1 cellular context compared by ENCODE assay signal in genomic region chr10:127033569-127034175, GRCh38.
A peak's percentile ranks its signal among the peaks of the same experiment; 100 is the strongest.
TF ChIP-seq lines count a peak whose summit lies in the region.

No MANE protein-coding gene starts in this region.

TF ChIP-seq in HepG2, 621 proteins besides CTCF, POLR2A, EP300 and RAD21 (continued from another document and continues in another):
- TF ChIP-seq ZNF180 (CRISPR knock-in tag; IDR thresholded peaks at IDR 0.05; ENCODE audit: borderline replicate concordance, low read depth) = no peak
- peak; percentile 88 for TF ChIP-seq ASH2L (IDR thresholded peaks at IDR 0.05; ENCODE audit: insufficient read length, low read depth, low read length)
- TF ChIP-seq REPIN1 (CRISPR knock-in tag; IDR thresholded peaks at IDR 0.05; ENCODE audit: borderline replicate concordance, low read depth) = no peak; the same call in 1 of the 2 replicates
- no peak for TF ChIP-seq ZNF607 (CRISPR knock-in tag; IDR thresholded peaks at IDR 0.05; ENCODE audit: borderline replicate concordance)
- TF ChIP-seq ZEB1 (IDR thresholded peaks at IDR 0.05; ENCODE audit: insufficient replicate concordance, low read depth) = no peak
- no peak for TF ChIP-seq ELF1 (CRISPR knock-in tag; IDR thresholded peaks at IDR 0.05)
- no peak for TF ChIP-seq MLXIP (CRISPR knock-in tag; IDR thresholded peaks at IDR 0.05; ENCODE audit: borderline replicate concordance)
- TF ChIP-seq POLR2AphosphoS2 (IDR thresholded peaks at IDR 0.05; ENCODE audit: low read depth, low read length) = no peak
- TF ChIP-seq ZFX (CRISPR knock-in tag; IDR thresholded peaks at IDR 0.05; ENCODE audit: low read depth) = no peak; the same call in 1 of the 2 replicates
- no peak for TF ChIP-seq AKAP8 (CRISPR knock-in tag; IDR thresholded peaks at IDR 0.05)
- TF ChIP-seq PTBP1 (IDR thresholded peaks at IDR 0.05; ENCODE audit: low read depth, low read length, poor library complexity, severe bottlenecking) = no peak
- TF ChIP-seq RARA (CRISPR knock-in tag; IDR thresholded peaks at IDR 0.05) = peak; percentile 67
- TF ChIP-seq KDM3A (CRISPR knock-in tag; IDR thresholded peaks at IDR 0.05; ENCODE audit: low read depth) = no peak
- TF ChIP-seq ZNF317 (CRISPR knock-in tag; IDR thresholded peaks at IDR 0.05) = peak; percentile 18; the same call in 1 of the 2 replicates
- TF ChIP-seq THAP11 (CRISPR knock-in tag; IDR thresholded peaks at IDR 0.05) = peak; percentile 25; the same call in 1 of the 2 replicates
- no peak for TF ChIP-seq ZNF12 (CRISPR knock-in tag; IDR thresholded peaks at IDR 0.05)
- TF ChIP-seq, protein P1, sequence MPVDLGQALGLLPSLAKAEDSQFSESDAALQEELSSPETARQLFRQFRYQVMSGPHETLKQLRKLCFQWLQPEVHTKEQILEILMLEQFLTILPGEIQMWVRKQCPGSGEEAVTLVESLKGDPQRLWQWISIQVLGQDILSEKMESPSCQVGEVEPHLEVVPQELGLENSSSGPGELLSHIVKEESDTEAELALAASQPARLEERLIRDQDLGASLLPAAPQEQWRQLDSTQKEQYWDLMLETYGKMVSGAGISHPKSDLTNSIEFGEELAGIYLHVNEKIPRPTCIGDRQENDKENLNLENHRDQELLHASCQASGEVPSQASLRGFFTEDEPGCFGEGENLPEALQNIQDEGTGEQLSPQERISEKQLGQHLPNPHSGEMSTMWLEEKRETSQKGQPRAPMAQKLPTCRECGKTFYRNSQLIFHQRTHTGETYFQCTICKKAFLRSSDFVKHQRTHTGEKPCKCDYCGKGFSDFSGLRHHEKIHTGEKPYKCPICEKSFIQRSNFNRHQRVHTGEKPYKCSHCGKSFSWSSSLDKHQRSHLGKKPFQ (CRISPR knock-in tag; IDR thresholded peaks at IDR 0.05; ENCODE audit: insufficient replicate concordance) = no peak
- TF ChIP-seq TBP (CRISPR knock-in tag; IDR thresholded peaks at IDR 0.05) = no peak
- no peak for TF ChIP-seq KDM5A (IDR thresholded peaks at IDR 0.05; ENCODE audit: borderline replicate concordance, low read length)
- no peak for TF ChIP-seq HMG20B (CRISPR knock-in tag; conservative IDR thresholded peaks at IDR 0.05)
- TF ChIP-seq SRSF4 (IDR thresholded peaks at IDR 0.05; ENCODE audit: low read depth, low read length, poor library complexity, severe bottlenecking) = no peak
- TF ChIP-seq ZSCAN29 (CRISPR knock-in tag; conservative IDR thresholded peaks at IDR 0.05) = no peak
- TF ChIP-seq, protein P2, sequence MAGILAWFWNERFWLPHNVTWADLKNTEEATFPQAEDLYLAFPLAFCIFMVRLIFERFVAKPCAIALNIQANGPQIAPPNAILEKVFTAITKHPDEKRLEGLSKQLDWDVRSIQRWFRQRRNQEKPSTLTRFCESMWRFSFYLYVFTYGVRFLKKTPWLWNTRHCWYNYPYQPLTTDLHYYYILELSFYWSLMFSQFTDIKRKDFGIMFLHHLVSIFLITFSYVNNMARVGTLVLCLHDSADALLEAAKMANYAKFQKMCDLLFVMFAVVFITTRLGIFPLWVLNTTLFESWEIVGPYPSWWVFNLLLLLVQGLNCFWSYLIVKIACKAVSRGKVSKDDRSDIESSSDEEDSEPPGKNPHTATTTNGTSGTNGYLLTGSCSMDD (CRISPR knock-in tag; IDR thresholded peaks at IDR 0.05) = no peak
- peak; percentile 70; the same call in 1 of the 2 replicates for TF ChIP-seq FOXJ3 (CRISPR knock-in tag; IDR thresholded peaks at IDR 0.05; ENCODE audit: borderline replicate concordance)
- TF ChIP-seq, protein P3, sequence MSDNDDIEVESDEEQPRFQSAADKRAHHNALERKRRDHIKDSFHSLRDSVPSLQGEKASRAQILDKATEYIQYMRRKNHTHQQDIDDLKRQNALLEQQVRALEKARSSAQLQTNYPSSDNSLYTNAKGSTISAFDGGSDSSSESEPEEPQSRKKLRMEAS (IDR thresholded peaks at IDR 0.05) = peak; percentile 58; the same call in 1 of the 2 replicates
- no peak for TF ChIP-seq ZNF143 (CRISPR knock-in tag; IDR thresholded peaks at IDR 0.05)
- TF ChIP-seq, protein P4, sequence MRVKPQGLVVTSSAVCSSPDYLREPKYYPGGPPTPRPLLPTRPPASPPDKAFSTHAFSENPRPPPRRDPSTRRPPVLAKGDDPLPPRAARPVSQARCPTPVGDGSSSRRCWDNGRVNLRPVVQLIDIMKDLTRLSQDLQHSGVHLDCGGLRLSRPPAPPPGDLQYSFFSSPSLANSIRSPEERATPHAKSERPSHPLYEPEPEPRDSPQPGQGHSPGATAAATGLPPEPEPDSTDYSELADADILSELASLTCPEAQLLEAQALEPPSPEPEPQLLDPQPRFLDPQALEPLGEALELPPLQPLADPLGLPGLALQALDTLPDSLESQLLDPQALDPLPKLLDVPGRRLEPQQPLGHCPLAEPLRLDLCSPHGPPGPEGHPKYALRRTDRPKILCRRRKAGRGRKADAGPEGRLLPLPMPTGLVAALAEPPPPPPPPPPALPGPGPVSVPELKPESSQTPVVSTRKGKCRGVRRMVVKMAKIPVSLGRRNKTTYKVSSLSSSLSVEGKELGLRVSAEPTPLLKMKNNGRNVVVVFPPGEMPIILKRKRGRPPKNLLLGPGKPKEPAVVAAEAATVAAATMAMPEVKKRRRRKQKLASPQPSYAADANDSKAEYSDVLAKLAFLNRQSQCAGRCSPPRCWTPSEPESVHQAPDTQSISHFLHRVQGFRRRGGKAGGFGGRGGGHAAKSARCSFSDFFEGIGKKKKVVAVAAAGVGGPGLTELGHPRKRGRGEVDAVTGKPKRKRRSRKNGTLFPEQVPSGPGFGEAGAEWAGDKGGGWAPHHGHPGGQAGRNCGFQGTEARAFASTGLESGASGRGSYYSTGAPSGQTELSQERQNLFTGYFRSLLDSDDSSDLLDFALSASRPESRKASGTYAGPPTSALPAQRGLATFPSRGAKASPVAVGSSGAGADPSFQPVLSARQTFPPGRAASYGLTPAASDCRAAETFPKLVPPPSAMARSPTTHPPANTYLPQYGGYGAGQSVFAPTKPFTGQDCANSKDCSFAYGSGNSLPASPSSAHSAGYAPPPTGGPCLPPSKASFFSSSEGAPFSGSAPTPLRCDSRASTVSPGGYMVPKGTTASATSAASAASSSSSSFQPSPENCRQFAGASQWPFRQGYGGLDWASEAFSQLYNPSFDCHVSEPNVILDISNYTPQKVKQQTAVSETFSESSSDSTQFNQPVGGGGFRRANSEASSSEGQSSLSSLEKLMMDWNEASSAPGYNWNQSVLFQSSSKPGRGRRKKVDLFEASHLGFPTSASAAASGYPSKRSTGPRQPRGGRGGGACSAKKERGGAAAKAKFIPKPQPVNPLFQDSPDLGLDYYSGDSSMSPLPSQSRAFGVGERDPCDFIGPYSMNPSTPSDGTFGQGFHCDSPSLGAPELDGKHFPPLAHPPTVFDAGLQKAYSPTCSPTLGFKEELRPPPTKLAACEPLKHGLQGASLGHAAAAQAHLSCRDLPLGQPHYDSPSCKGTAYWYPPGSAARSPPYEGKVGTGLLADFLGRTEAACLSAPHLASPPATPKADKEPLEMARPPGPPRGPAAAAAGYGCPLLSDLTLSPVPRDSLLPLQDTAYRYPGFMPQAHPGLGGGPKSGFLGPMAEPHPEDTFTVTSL (CRISPR knock-in tag; IDR thresholded peaks at IDR 0.05; ENCODE audit: borderline replicate concordance) = peak; percentile 56; the same call in 1 of the 2 replicates
- no peak for TF ChIP-seq MAFK (conservative IDR thresholded peaks at IDR 0.05 in 1 of 2, IDR thresholded peaks at IDR 0.05 in 1 of 2; ENCODE audit: low read length in 2 of 2)
- TF ChIP-seq, protein P5, sequence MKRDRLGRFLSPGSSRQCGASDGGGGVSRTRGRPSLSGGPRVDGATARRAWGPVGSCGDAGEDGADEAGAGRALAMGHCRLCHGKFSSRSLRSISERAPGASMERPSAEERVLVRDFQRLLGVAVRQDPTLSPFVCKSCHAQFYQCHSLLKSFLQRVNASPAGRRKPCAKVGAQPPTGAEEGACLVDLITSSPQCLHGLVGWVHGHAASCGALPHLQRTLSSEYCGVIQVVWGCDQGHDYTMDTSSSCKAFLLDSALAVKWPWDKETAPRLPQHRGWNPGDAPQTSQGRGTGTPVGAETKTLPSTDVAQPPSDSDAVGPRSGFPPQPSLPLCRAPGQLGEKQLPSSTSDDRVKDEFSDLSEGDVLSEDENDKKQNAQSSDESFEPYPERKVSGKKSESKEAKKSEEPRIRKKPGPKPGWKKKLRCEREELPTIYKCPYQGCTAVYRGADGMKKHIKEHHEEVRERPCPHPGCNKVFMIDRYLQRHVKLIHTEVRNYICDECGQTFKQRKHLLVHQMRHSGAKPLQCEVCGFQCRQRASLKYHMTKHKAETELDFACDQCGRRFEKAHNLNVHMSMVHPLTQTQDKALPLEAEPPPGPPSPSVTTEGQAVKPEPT (CRISPR knock-in tag; IDR thresholded peaks at IDR 0.05; ENCODE audit: low read depth) = no peak
- TF ChIP-seq ZNF598 (CRISPR knock-in tag; IDR thresholded peaks at IDR 0.05; ENCODE audit: borderline replicate concordance) = no peak
- TF ChIP-seq ZNF749 (CRISPR knock-in tag; IDR thresholded peaks at IDR 0.05; ENCODE audit: borderline replicate concordance) = no peak
- TF ChIP-seq ZNF7 (CRISPR knock-in tag; IDR thresholded peaks at IDR 0.05) = no peak
- TF ChIP-seq, protein P6, sequence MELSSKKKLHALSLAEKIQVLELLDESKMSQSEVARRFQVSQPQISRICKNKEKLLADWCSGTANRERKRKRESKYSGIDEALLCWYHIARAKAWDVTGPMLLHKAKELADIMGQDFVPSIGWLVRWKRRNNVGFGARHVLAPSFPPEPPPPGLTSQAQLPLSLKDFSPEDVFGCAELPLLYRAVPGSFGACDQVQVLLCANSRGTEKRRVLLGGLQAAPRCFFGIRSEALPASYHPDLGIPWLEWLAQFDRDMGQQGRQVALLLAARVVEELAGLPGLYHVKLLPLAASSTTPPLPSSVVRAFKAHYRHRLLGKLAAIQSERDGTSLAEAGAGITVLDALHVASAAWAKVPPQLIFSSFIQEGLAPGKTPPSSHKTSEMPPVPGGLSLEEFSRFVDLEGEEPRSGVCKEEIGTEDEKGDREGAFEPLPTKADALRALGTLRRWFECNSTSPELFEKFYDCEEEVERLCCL (CRISPR knock-in tag; IDR thresholded peaks at IDR 0.05; ENCODE audit: borderline replicate concordance) = no peak
- TF ChIP-seq, protein P7, sequence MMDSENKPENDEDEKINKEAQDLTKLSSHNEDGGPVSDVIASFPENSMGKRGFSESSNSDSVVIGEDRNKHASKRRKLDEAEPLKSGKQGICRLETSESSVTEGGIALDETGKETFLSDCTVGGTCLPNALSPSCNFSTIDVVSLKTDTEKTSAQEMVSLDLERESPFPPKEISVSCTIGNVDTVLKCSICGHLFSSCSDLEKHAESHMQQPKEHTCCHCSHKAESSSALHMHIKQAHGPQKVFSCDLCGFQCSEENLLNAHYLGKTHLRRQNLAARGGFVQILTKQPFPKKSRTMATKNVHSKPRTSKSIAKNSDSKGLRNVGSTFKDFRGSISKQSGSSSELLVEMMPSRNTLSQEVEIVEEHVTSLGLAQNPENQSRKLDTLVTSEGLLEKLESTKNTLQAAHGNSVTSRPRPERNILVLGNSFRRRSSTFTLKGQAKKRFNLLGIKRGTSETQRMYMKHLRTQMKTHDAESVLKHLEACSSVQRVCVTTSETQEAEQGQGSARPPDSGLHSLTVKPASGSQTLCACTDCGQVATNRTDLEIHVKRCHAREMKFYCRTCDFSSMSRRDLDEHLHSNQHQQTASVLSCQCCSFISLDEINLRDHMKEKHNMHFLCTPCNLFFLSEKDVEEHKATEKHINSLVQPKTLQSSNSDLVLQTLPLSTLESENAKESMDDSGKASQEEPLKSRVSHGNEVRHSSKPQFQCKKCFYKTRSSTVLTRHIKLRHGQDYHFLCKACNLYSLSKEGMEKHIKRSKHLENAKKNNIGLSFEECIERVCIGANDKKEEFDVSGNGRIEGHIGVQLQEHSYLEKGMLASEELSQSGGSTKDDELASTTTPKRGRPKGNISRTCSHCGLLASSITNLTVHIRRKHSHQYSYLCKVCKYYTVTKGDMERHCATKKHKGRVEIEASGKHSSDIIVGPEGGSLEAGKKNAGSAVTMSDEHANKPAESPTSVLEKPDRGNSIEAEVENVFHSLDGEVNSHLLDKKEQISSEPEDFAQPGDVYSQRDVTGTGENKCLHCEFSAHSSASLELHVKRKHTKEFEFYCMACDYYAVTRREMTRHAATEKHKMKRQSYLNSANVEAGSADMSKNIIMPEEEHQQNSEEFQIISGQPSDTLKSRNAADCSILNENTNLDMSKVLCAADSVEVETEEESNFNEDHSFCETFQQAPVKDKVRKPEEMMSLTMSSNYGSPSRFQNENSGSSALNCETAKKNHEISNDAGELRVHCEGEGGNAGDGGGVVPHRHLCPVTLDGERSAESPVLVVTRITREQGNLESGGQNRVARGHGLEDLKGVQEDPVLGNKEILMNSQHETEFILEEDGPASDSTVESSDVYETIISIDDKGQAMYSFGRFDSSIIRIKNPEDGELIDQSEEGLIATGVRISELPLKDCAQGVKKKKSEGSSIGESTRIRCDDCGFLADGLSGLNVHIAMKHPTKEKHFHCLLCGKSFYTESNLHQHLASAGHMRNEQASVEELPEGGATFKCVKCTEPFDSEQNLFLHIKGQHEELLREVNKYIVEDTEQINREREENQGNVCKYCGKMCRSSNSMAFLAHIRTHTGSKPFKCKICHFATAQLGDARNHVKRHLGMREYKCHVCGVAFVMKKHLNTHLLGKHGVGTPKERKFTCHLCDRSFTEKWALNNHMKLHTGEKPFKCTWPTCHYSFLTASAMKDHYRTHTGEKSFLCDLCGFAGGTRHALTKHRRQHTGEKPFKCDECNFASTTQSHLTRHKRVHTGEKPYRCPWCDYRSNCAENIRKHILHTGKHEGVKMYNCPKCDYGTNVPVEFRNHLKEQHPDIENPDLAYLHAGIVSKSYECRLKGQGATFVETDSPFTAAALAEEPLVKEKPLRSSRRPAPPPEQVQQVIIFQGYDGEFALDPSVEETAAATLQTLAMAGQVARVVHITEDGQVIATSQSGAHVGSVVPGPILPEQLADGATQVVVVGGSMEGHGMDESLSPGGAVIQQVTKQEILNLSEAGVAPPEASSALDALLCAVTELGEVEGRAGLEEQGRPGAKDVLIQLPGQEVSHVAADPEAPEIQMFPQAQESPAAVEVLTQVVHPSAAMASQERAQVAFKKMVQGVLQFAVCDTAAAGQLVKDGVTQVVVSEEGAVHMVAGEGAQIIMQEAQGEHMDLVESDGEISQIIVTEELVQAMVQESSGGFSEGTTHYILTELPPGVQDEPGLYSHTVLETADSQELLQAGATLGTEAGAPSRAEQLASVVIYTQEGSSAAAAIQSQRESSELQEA (CRISPR knock-in tag; IDR thresholded peaks at IDR 0.05; ENCODE audit: not compliant biosample characterization) = no peak
- no peak for TF ChIP-seq ZNF121 (CRISPR knock-in tag; IDR thresholded peaks at IDR 0.05)
- TF ChIP-seq ZNF282 (IDR thresholded peaks at IDR 0.05; ENCODE audit: partially characterized antibody) = no peak
- TF ChIP-seq CCDC6 (CRISPR knock-in tag; IDR thresholded peaks at IDR 0.05) = no peak
